ENCODE assay signal across 7 cellular contexts in genomic region chr10:75586814-75587213, GRCh38.
"Had no signal": no experiment of that assay in that cellular context is flagged by ENCODE, and none has a peak within 500 bp of the region (broad histone marks: within the 10 kb centered on the region; RNA-seq: fewer than 3 reads in every experiment).

No MANE protein-coding gene starts in this region.

- ATAC-seq: GM12878 had no signal

- FAIRE-seq: G401.6, GM12878, GM12891, GM12892, GM18507 had no signal

- H3K4me3 ChIP-seq: GM12878 had no signal

- DNase-seq: GDM1, GF-D8 had no signal
